1 cellular context compared by ENCODE assay signal in the genomic region with DNA sequence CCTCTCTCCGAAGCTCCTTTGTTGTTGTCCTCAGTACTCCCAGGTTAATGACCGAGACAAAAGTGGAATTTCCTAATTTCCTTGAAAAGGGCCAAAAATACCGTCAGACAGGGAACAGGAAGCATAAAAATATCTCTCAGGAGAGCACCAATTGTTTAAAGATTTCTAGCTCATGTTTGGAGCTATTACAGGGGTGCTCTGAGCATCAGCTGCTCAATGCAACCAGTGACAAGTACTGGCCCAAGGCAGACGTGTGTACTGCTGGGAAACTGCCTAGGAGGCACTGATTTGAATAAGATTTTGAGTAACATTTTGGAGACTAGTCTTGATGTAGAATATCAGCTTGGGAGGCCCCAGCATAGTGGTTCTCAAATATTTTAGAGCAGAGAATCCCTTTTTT.
TF ChIP-seq lines count a peak whose summit lies in the region.

No MANE protein-coding gene starts in this region.

TF ChIP-seq in endothelial cell of umbilical vein, 7 proteins besides CTCF, POLR2A, EP300 and RAD21:
- TF ChIP-seq POLR2AphosphoS5 (IDR thresholded peaks at IDR 0.05; ENCODE audit: insufficient read depth, low read depth, low read length): no peak
- no peak for TF ChIP-seq FOS (IDR thresholded peaks at IDR 0.05; ENCODE audit: borderline replicate concordance, insufficient read depth, low read length)
- no peak for TF ChIP-seq JUN (IDR thresholded peaks at IDR 0.05; ENCODE audit: borderline replicate concordance, insufficient read depth, insufficient read length, low read depth)
- TF ChIP-seq EZH2 (IDR thresholded peaks at IDR 0.05; ENCODE audit: borderline replicate concordance, low read depth, low read length, severe bottlenecking): no peak
- TF ChIP-seq MAX (IDR thresholded peaks at IDR 0.05; ENCODE audit: insufficient read depth, insufficient read length): no peak
- TF ChIP-seq GATA2 (IDR thresholded peaks at IDR 0.05; ENCODE audit: insufficient read depth, insufficient read length, low read depth, low read length): no peak
- no peak for TF ChIP-seq MYC (IDR thresholded peaks at IDR 0.05; ENCODE audit: low read depth, low read length)
TF ChIP-seq in endothelial cell of umbilical vein: peak in this region for 0.
